9 cellular contexts compared by ENCODE assay signal in the genomic region with DNA sequence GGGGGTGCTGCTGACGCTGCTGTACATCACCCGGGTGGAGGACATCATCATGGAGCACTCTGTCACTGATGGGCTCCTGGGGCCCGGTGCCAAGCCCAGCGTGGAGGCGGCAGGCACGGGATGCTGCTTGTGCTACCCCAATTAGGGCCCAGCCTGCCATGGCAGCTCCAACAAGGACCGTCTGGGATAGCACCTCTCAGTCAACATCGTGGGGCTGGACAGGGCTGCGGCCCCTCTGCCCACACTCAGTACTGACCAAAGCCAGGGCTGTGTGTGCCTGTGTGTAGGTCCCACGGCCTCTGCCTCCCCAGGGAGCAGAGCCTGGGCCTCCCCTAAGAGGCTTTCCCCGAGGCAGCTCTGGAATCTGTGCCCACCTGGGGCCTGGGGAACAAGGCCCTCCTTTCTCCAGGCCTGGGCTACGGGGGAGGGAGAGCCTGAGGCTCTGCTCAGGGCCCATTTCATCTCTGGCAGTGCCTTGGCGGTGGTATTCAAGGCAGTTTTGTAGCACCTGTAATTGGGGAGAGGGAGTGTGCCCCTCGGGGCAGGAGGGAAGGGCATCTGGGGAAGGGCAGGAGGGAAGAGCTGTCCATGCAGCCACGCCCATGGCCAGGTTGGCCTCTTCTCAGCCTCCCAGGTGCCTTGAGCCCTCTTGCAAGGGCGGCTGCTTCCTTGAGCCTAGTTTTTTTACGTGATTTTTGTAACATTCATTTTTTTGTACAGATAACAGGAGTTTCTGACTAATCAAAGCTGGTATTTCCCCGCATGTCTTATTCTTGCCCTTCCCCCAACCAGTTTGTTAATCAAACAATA. TPM values are rescaled to one million over a fixed set of nuclear protein-coding genes. Genes with fewer than 3 reads are reported as not detected.
DNase-seq lines count a peak whose midpoint lies in the region; ATAC-seq and TF ChIP-seq lines count a peak whose summit lies in the region.
"Had no signal": no experiment of that assay in that cellular context is flagged by ENCODE, and none has a peak within 500 bp of the region (broad histone marks: within the 10 kb centered on the region; RNA-seq: fewer than 3 reads in every experiment).

No MANE protein-coding gene starts in this region.

- H3K4me1 Mint-ChIP-seq in activated CD8-positive, alpha-beta T cell treated with anti-CD3 and anti-CD28 coated beads, Interleukin-2, amount 10 ng/mL, durations not matched to agents 7 days and 5 days (ENCODE audit: low read depth) = peaks cover 13% of the 10 kb centered on the region

- H3F3A ChIP-seq in GM23248 (ENCODE audit: insufficient read depth) = no peaks in the 10 kb centered on the region

- H3K36me3 ChIP-seq in gastrocnemius medialis (no peaks in the 10 kb centered on the region), GM23248 (ENCODE audit: low read depth) (no peaks in the 10 kb centered on the region)

- DNase-seq in DMS53 (lab: John Stamatoyannopoulos, UW) = peak; percentile 48
- no peak for DNase-seq in DMS53 treated with DMSO at 0.1 percent for 48 hours (lab: John Stamatoyannopoulos, UW; ENCODE audit: unreplicated experiment)
- DNase-seq in activated CD8-positive, alpha-beta T cell treated with anti-CD3 and anti-CD28 coated beads, Interleukin-2, amount 10 ng/mL, durations not matched to agents 7 days and 5 days = no peak
- DNase-seq in hepatic stellate cell (ENCODE audit: low spot score) = peak; percentile 2
- DNase-seq in gastrocnemius medialis = peak in 1 of 2 donors; percentile 12
- DNase-seq in stimulated activated CD4-positive, alpha-beta T cell treated with anti-CD3 and anti-CD28 coated beads, Interleukin-15, amount 100 ng/mL, for 24 hours = no peak
- no peak for DNase-seq in GM23248

- H3K9me3 Mint-ChIP-seq in activated CD8-positive, alpha-beta T cell treated with anti-CD3 and anti-CD28 coated beads, Interleukin-2, amount 10 ng/mL, durations not matched to agents 7 days and 5 days (ENCODE audit: insufficient read depth) = no peaks in the 10 kb centered on the region

- WGBS in GM23248 (ENCODE audit: low coverage in 1 of 2, low lambda C conversion rate in 2 of 2, missing lambda C conversion rate in 2 of 2), 2 experiments = 52 to 56% methylated on average over 11 to 18 of the region's 18 CpGs

- no peak for TF ChIP-seq POLR2A in gastrocnemius medialis (IDR thresholded peaks at IDR 0.05)

- H3K9me2 ChIP-seq in GM23248 (ENCODE audit: insufficient read depth) = no peaks in the 10 kb centered on the region

- H3K9me3 ChIP-seq in gastrocnemius medialis (no peaks in the 10 kb centered on the region), GM23248 (ENCODE audit: low read depth) (no peaks in the 10 kb centered on the region)

- H3K27me3 ChIP-seq in gastrocnemius medialis (no peaks in the 10 kb centered on the region), GM23248 (replicated peaks; ENCODE audit: insufficient read depth) (peaks cover 30% of the 10 kb centered on the region)

- H3K4me3 Mint-ChIP-seq in activated CD8-positive, alpha-beta T cell treated with anti-CD3 and anti-CD28 coated beads, Interleukin-2, amount 10 ng/mL, durations not matched to agents 7 days and 5 days = no peak overlapping the region

- peaks cover 35 to 45% of the 10 kb centered on the region in 2 donors for H3K4me1 ChIP-seq in gastrocnemius medialis
- no peaks in the 10 kb centered on the region for H3K4me1 ChIP-seq in GM23248 (ENCODE audit: insufficient read depth)

- H3K4me3 ChIP-seq in gastrocnemius medialis (no peak overlapping the region), GM23248 (no peak overlapping the region)

- peaks cover 20% of the 10 kb centered on the region for H3K27me3 Mint-ChIP-seq in activated CD8-positive, alpha-beta T cell treated with anti-CD3 and anti-CD28 coated beads, Interleukin-2, amount 10 ng/mL, durations not matched to agents 7 days and 5 days (ENCODE audit: low read depth)

- CTCF ChIA-PET in activated CD8-positive, alpha-beta T cell treated with anti-CD3 and anti-CD28 coated beads, Interleukin-2, amount 10 ng/mL, durations not matched to agents 7 days and 5 days (lab: Charles Lee) = interaction anchor here (0.7 to 4.4 kb wide), 21 partner anchors 9 to 271 kb away, joined by 3 to 29 read pairs (median 4); a partner anchor contains a TSS

- no peak overlapping the region for H2AFZ ChIP-seq in GM23248

- H4K20me1 ChIP-seq in GM23248 (ENCODE audit: insufficient read depth) = no peaks in the 10 kb centered on the region

- no peaks in the 10 kb centered on the region for H3K79me2 ChIP-seq in GM23248 (ENCODE audit: insufficient read depth)

- in situ Hi-C loops in gastrocnemius medialis (cut with MboI; ENCODE audit: low sequenced_read_pairs in 4 of 4) (loop anchor here (5.0 to 25.0 kb wide), 3 partner anchors 75 to 270 kb away; no protein-coding TSS in a partner anchor), GM23248 (cut with MboI) (no loop called here)

- no peak for ATAC-seq in activated CD8-positive, alpha-beta T cell treated with anti-CD3 and anti-CD28 coated beads, Interleukin-2, amount 10 ng/mL, durations not matched to agents 7 days and 5 days
- ATAC-seq in gastrocnemius medialis (no peak), HG03439 (IDR thresholded peaks at IDR 0.05; ENCODE audit: unreplicated experiment) (no peak)

- H3K9ac ChIP-seq in GM23248 = no peak overlapping the region

- H3K27ac ChIP-seq in gastrocnemius medialis (peak overlapping the region; percentile 55 to 75 (median 68)), GM23248 (no peak overlapping the region)
- H3K27ac ChIP-seq: 22Rv1 had no signal

- no peak overlapping the region for H3K4me2 ChIP-seq in GM23248 (ENCODE audit: unreplicated experiment)

- TF ChIP-seq CTCF in gastrocnemius medialis (IDR thresholded peaks at IDR 0.05 in 4 of 5, conservative IDR thresholded peaks at IDR 0.05 in 1 of 5) = no peak

- intact Hi-C loops in gastrocnemius medialis (cut with DNase I; ENCODE audit: low total_unique reads) = loop anchor here (1.0 to 10.0 kb wide), 5 partner anchors 80 to 298 kb away; a partner anchor contains a TSS

- no peaks in the 10 kb centered on the region for H3K36me3 Mint-ChIP-seq in activated CD8-positive, alpha-beta T cell treated with anti-CD3 and anti-CD28 coated beads, Interleukin-2, amount 10 ng/mL, durations not matched to agents 7 days and 5 days (ENCODE audit: low read depth)

- H3K27ac Mint-ChIP-seq in activated CD8-positive, alpha-beta T cell treated with anti-CD3 and anti-CD28 coated beads, Interleukin-2, amount 10 ng/mL, durations not matched to agents 7 days and 5 days = peak overlapping the region; percentile 68

- POLR2A ChIA-PET in activated CD8-positive, alpha-beta T cell treated with anti-CD3 and anti-CD28 coated beads, Interleukin-2, amount 10 ng/mL, durations not matched to agents 7 days and 5 days (lab: Charles Lee) = interaction anchor here (0.6 to 1.0 kb wide), 6 partner anchors 22 to 782 kb away, joined by 3 to 4 read pairs (median 3); no protein-coding TSS in a partner anchor

RNA-seq across cellular contexts. Expression of a gene that starts 55.8 kb away (rescaled TPM):
- total RNA-seq in activated CD8-positive, alpha-beta T cell treated with anti-CD3 and anti-CD28 coated beads, Interleukin-2, amount 10 ng/mL, durations not matched to agents 7 days and 5 days = 1 to 10 TPM; 3.8 to 4.7 TPM
- 10 to 100 TPM in 2 of 4 donors, 1 to 10 TPM in 2; 7.9 to 21.0 (median 11.8) TPM for total RNA-seq in gastrocnemius medialis
- total RNA-seq in GM23248 (2014; rRNA removed; shearing (Covaris generic)) = not detected in 2 replicates
- 0.29 and 0.34 TPM in 2 replicates for polyA plus RNA-seq in GM23248 (2016; fragmentation: Nextera tagmentation; extraction: Ambion mirVana)

Comparison
In these comparisons a context has a peak if more than half of its experiments do, and no peak if none do; other contexts are left out.
1. DNase-seq: peak in DMS53 (single experiment) and hepatic stellate cell (single experiment); none in DMS53 treated with DMSO at 0.1 percent for 48 hours (single experiment), activated CD8-positive, alpha-beta T cell treated with anti-CD3 and anti-CD28 coated beads, Interleukin-2, amount 10 ng/mL, durations not matched to agents 7 days and 5 days (single experiment), stimulated activated CD4-positive, alpha-beta T cell treated with anti-CD3 and anti-CD28 coated beads, Interleukin-15, amount 100 ng/mL, for 24 hours (single experiment) and GM23248 (single experiment).